ENCODE assay signal across 1 cellular context in the genomic region with DNA sequence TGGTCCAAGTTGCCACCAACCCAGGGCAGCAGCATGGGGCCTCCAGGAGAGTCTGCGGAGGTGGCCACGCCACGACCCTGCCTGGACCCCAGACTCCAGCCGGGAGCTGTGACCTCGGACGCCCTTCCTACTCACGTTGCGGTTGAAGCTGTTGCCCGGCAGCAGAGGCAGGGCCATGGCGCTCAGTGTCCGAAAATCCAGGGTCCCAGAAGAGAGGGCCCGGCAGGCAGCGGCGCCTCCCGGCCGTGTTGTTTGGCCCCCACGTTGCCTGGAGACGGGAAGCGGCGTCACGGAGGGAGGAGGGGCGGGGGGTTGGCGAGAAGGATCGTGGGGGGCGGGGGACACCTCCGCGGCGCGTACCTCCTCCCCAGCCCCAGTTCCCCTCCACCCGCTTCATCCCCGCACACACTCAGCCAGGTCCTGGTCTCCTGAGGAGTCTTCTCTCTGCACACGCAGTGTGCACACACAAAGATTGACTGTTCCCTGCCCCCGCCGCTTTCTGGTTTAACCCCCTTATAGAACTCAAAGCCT.
TF ChIP-seq lines count a peak whose summit lies in the region.

EFHC2 (minus strand) TSS at position 261 of the 531 bp plus-strand sequence; CDS start at position 177, 84 bp downstream.

TF ChIP-seq in GM12878, 131 proteins besides CTCF, POLR2A, EP300 and RAD21 (continued from another document):
- TF ChIP-seq ASH2L (IDR thresholded peaks at IDR 0.05; ENCODE audit: borderline replicate concordance, low read depth) (no peak), KDM1A (IDR thresholded peaks at IDR 0.05; ENCODE audit: borderline replicate concordance) (no peak)
